In genomic region chr15:41536866-41537265, GRCh38 we compare ENCODE assay signal across 23 cellular contexts.
"Had no signal": no experiment of that assay in that cellular context is flagged by ENCODE, and none has a peak within 500 bp of the region (broad histone marks: within the 10 kb centered on the region; RNA-seq: fewer than 3 reads in every experiment).

No MANE protein-coding gene starts in this region.

- H3K27ac ChIP-seq: HL-60, RWPE1, SJCRH30 had no signal

- DNase-seq: Karpas-422, KG1, MG63, NCI-H1092, NCI-H1105 treated with DMSO at 0.1 percent for 48 hours, NCI-H1417 treated with DMSO at 0.1 percent for 48 hours, NCI-H146, NCI-H1694 treated with DMSO at 0.1 percent for 48 hours, NCI-H2029, NCI-H2081 treated with DMSO at 0.1 percent for 48 hours, NCI-H2171, NCI-H226, NCI-H446, NCI-H510A, NCI-H524 treated with DMSO at 0.1 percent for 48 hours, NCI-H69, NCI-H774, SHP77 treated with DMSO at 0.1 percent for 48 hours, SJCRH30 had no signal

- FAIRE-seq: RCC 7860 had no signal

- H3K9me3 ChIP-seq: MG63, SJCRH30 had no signal

- ATAC-seq: SK-N-SH treated with all-trans-retinoic acid at 6 μM for 48 hours had no signal

- H3K27me3 ChIP-seq: MG63, SJCRH30 had no signal

- H3K4me3 ChIP-seq: MG63, SJCRH30 had no signal

- H3K4me1 ChIP-seq: SJCRH30 had no signal
